ENCODE assay signal across 30 cellular contexts in genomic region chr1:198849108-198849507, GRCh38.
DNase-seq lines count a peak whose midpoint lies in the region; ATAC-seq and TF ChIP-seq lines count a peak whose summit lies in the region.
"Had no signal": no experiment of that assay in that cellular context is flagged by ENCODE, and none has a peak within 500 bp of the region (broad histone marks: within the 10 kb centered on the region; RNA-seq: fewer than 3 reads in every experiment).

No MANE protein-coding gene starts in this region.

- peaks cover 13% of the 10 kb centered on the region for H3K4me1 ChIP-seq in HEK293 (ENCODE audit: control insufficient read depth, insufficient read depth, low read length)
- H3K4me1 ChIP-seq: body of pancreas, prostate gland, sigmoid colon, SJSA1, upper lobe of right lung had no signal

- peaks cover 2 to 3% of the 10 kb centered on the region in 2 experiments; a peak in 1 of 3 replicates for H3K36me3 ChIP-seq in HEK293 (ENCODE audit: control insufficient read depth in 2 of 2, insufficient read depth in 1 of 2, low read length in 2 of 2)
- H3K36me3 ChIP-seq: neutrophil, prostate gland, sigmoid colon, upper lobe of right lung had no signal

- POLR2A ChIA-PET in HEK293 (lab: Yijun Ruan, JAX), result no interaction called here

- no peak overlapping the region for H3K4me3 ChIP-seq in HEK293 (ENCODE audit: low read depth, low read length)
- H3K4me3 ChIP-seq: body of pancreas, prostate gland, sigmoid colon, SJSA1, upper lobe of right lung had no signal

- H3K27ac Mint-ChIP-seq in brain, result peak overlapping the region; percentile 15 to 92 (median 75)
- H3K27ac Mint-ChIP-seq: memory B cell; stimulated activated effector memory CD8-positive, alpha-beta T cell treated with anti-CD3 and anti-CD28 coated beads, Interleukin-12 subunit alpha, Interleukin-12 subunit beta, amount 100 ng/mL, for 72 hours had no signal

- TF ChIP-seq CTCF in HEK293 (tag by site-specific recombination; IDR thresholded peaks at IDR 0.05) (no peak), brain (conservative IDR thresholded peaks at IDR 0.05) (no peak)

- peak; percentile 87 for DNase-seq in NCI-H2227 treated with DMSO at 0.1 percent for 48 hours (lab: John Stamatoyannopoulos, UW)
- DNase-seq in renal cortical epithelial cell (ENCODE audit: low read depth), result peak; percentile 31
- DNase-seq in occipital lobe (lab: John Stamatoyannopoulos, UW), result no peak
- DNase-seq: activated CD4-positive, alpha-beta T cell treated with anti-CD3 and anti-CD28 coated beads, Interleukin-2, amount 50 U/mL, for 48 hours; activated naive CD4-positive, alpha-beta T cell; body of pancreas; C1 segment of cervical spinal cord; cerebellar nuclear complex; DMS79 treated with DMSO at 0.1 percent for 48 hours; GF-D8; NCI-H1048; NCI-H1694 treated with DMSO at 0.1 percent for 48 hours; NCI-H226; NCI-H774; RPMI8226; sigmoid colon; stimulated activated CD4-positive, alpha-beta T cell treated with anti-CD3 and anti-CD28 coated beads, Interleukin-15, amount 100 ng/mL, for 24 hours; substantia nigra; upper lobe of right lung had no signal

- CTCF ChIA-PET in HEK293 (lab: Yijun Ruan, JAX), result no interaction called here

- no peaks in the 10 kb centered on the region for H3K9me3 ChIP-seq in HEK293 (ENCODE audit: control insufficient read depth, insufficient read depth, low read depth, low read length)
- H3K9me3 ChIP-seq: body of pancreas, neutrophil, prostate gland, sigmoid colon, SJSA1, upper lobe of right lung had no signal

- no peaks in the 10 kb centered on the region for H3K27me3 Mint-ChIP-seq in brain
- H3K27me3 Mint-ChIP-seq: memory B cell had no signal

- peaks cover 0 to 6% (median 2%) of the 10 kb centered on the region in 5 experiments for H3K9me3 Mint-ChIP-seq in brain
- H3K9me3 Mint-ChIP-seq: memory B cell; stimulated activated effector memory CD8-positive, alpha-beta T cell treated with anti-CD3 and anti-CD28 coated beads, Interleukin-12 subunit alpha, Interleukin-12 subunit beta, amount 100 ng/mL, for 72 hours had no signal

- H3K27ac ChIP-seq in HEK293 (ENCODE audit: extremely low read depth, low read depth, low read length), result no peak overlapping the region
- H3K27ac ChIP-seq: body of pancreas, neutrophil, prostate gland, sigmoid colon, SJSA1, upper lobe of right lung had no signal

- peaks cover 71% of the 10 kb centered on the region for H3K36me3 Mint-ChIP-seq in brain
- H3K36me3 Mint-ChIP-seq: memory B cell; stimulated activated effector memory CD8-positive, alpha-beta T cell treated with anti-CD3 and anti-CD28 coated beads, Interleukin-12 subunit alpha, Interleukin-12 subunit beta, amount 100 ng/mL, for 72 hours had no signal

- no peak for ATAC-seq in GM19455 (IDR thresholded peaks at IDR 0.05; ENCODE audit: unreplicated experiment)
- no peak for ATAC-seq in HG03520 (IDR thresholded peaks at IDR 0.05; ENCODE audit: unreplicated experiment)
- ATAC-seq: body of pancreas; esophagus mucosa; left lobe of liver; stimulated activated effector memory CD8-positive, alpha-beta T cell treated with anti-CD3 and anti-CD28 coated beads, Interleukin-12 subunit alpha, Interleukin-12 subunit beta, amount 100 ng/mL, for 72 hours; upper lobe of right lung had no signal

- H3K4me1 Mint-ChIP-seq in brain, result peaks cover 36% of the 10 kb centered on the region
- H3K4me1 Mint-ChIP-seq: memory B cell; stimulated activated effector memory CD8-positive, alpha-beta T cell treated with anti-CD3 and anti-CD28 coated beads, Interleukin-12 subunit alpha, Interleukin-12 subunit beta, amount 100 ng/mL, for 72 hours had no signal

- H3K4me3 Mint-ChIP-seq in brain, result no peak overlapping the region
- H3K4me3 Mint-ChIP-seq: memory B cell; stimulated activated effector memory CD8-positive, alpha-beta T cell treated with anti-CD3 and anti-CD28 coated beads, Interleukin-12 subunit alpha, Interleukin-12 subunit beta, amount 100 ng/mL, for 72 hours had no signal

TF ChIP-seq in HEK293, 187 proteins besides CTCF, POLR2A, EP300 and RAD21:
- TF ChIP-seq KLF1 (tag by site-specific recombination; IDR thresholded peaks at IDR 0.05) (no peak), TRIM28 (IDR thresholded peaks at IDR 0.05; ENCODE audit: borderline replicate concordance, low read length) (peak; percentile 27; the same call in 1 of the 2 replicates), TCF7L2 (IDR thresholded peaks at IDR 0.05; ENCODE audit: borderline replicate concordance, low read depth, low read length) (no peak), ZNF140 (tag by site-specific recombination; IDR thresholded peaks at IDR 0.05) (no peak), ZNF24 (tag by site-specific recombination; IDR thresholded peaks at IDR 0.05) (no peak), ZNF174 (tag by site-specific recombination; IDR thresholded peaks at IDR 0.05) (no peak), KLF7 (tag by site-specific recombination; IDR thresholded peaks at IDR 0.05; ENCODE audit: borderline replicate concordance) (no peak), KLF16 (tag by site-specific recombination; IDR thresholded peaks at IDR 0.05) (no peak), SALL2 (tag by site-specific recombination; IDR thresholded peaks at IDR 0.05; ENCODE audit: borderline replicate concordance) (no peak), MZF1 (tag by site-specific recombination; IDR thresholded peaks at IDR 0.05; ENCODE audit: borderline replicate concordance) (peak; percentile 83; the same call in 1 of the 2 replicates), IKZF3 (tag by site-specific recombination; IDR thresholded peaks at IDR 0.05) (0 out of 2 replicates have a peak, but pooled peaks have one; percentile 30), MEIS1 (CRISPR knock-in tag; IDR thresholded peaks at IDR 0.05; ENCODE audit: borderline replicate concordance) (no peak), ZNF529 (tag by site-specific recombination; IDR thresholded peaks at IDR 0.05; ENCODE audit: insufficient replicate concordance) (no peak)
- TF ChIP-seq, protein P1, sequence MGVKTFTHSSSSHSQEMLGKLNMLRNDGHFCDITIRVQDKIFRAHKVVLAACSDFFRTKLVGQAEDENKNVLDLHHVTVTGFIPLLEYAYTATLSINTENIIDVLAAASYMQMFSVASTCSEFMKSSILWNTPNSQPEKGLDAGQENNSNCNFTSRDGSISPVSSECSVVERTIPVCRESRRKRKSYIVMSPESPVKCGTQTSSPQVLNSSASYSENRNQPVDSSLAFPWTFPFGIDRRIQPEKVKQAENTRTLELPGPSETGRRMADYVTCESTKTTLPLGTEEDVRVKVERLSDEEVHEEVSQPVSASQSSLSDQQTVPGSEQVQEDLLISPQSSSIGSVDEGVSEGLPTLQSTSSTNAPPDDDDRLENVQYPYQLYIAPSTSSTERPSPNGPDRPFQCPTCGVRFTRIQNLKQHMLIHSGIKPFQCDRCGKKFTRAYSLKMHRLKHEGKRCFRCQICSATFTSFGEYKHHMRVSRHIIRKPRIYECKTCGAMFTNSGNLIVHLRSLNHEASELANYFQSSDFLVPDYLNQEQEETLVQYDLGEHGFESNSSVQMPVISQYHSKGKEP (tag by site-specific recombination; IDR thresholded peaks at IDR 0.05), result peak; percentile 64
